8 cellular contexts compared by ENCODE assay signal in the genomic region with DNA sequence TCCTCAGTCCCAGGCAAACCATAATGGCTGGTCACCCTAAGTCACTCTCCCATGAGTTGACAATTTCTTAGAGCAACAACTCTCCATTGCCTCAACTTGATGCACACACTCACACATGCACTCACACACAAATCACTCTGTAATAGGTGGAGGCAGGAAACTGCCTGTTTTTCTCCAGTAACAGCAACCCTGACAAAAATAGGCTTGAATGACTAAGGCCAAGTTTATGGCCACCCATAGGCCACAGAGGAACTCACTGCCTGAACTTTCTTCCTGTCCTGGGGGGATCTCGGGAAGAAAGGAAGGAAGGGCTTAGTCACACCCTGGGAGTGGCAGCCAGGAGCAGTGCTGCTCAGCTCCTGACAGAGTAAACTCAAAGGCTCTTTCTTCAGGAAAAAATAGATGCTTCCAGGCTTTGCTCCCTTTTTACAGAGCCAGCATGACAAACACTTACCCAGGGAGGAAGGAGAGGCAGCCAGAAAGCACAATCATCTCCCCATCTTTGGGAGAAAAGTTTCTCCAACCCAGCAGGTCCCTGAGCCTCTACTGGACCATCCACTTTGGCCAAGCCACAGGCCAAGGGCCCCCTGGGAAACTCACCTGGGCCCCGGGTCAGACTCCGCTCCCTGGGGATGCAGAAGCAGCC. TPM values are rescaled to one million over a fixed set of nuclear protein-coding genes. Genes with fewer than 3 reads are reported as not detected.
DNase-seq lines count a peak whose midpoint lies in the region; ATAC-seq and TF ChIP-seq lines count a peak whose summit lies in the region.

No MANE protein-coding gene starts in this region.

- H3K36me3 ChIP-seq in HUES6 (ENCODE audit: control insufficient read depth, insufficient read depth, low read length) = no peaks in the 10 kb centered on the region
- no peaks in the 10 kb centered on the region for H3K36me3 ChIP-seq in brain microvascular endothelial cell (replicated peaks)
- no peaks in the 10 kb centered on the region for H3K36me3 ChIP-seq in thoracic aorta

- H3K9me3 ChIP-seq in HUES6 (ENCODE audit: control insufficient read depth, insufficient read depth, low read depth, low read length) = peaks cover 12% of the 10 kb centered on the region
- H3K9me3 ChIP-seq in thoracic aorta = no peaks in the 10 kb centered on the region

- TF ChIP-seq CTCF in brain microvascular endothelial cell (IDR thresholded peaks at IDR 0.05; ENCODE audit: low read depth, low read length, missing control alignments) (no peak), thoracic aorta (IDR thresholded peaks at IDR 0.05) (no peak)

- H3K4me1 ChIP-seq in HUES6 (ENCODE audit: control insufficient read depth, insufficient read depth, low read length) (peaks cover 18% of the 10 kb centered on the region), thoracic aorta (ENCODE audit: control insufficient read depth in 1 of 2, low read depth in 2 of 2) (peaks cover 9 to 12% of the 10 kb centered on the region in 2 donors)

- H3K27ac ChIP-seq in HUES6 (ENCODE audit: low read depth, low read length) = peak overlapping the region; percentile 76; the same call in 1 of the 2 replicates
- peak overlapping the region; percentile 72 for H3K27ac ChIP-seq in brain microvascular endothelial cell
- peak overlapping the region; percentile 45 to 54 for H3K27ac ChIP-seq in thoracic aorta

- H3K9ac ChIP-seq in HUES6 (ENCODE audit: low read length) = peak overlapping the region; percentile 44

- H3K4me3 ChIP-seq in HUES6 (ENCODE audit: low read depth, low read length) (no peak overlapping the region), brain microvascular endothelial cell (ENCODE audit: low read depth, low read length) (no peak overlapping the region), thoracic aorta (no peak overlapping the region)

- ATAC-seq in thoracic aorta (ENCODE audit: insufficient number of reproducible peaks, low FRiP score, low read depth) (peak; percentile 82), GM18502 (IDR thresholded peaks at IDR 0.05; ENCODE audit: poor library complexity, unreplicated experiment) (no peak), HG03135 (IDR thresholded peaks at IDR 0.05; ENCODE audit: unreplicated experiment) (no peak)

- H3K27me3 ChIP-seq in HUES6 (ENCODE audit: control insufficient read depth, insufficient read depth, low read length) (no peaks in the 10 kb centered on the region), brain microvascular endothelial cell (replicated peaks) (no peaks in the 10 kb centered on the region), thoracic aorta (replicated peaks; ENCODE audit: insufficient read depth) (no peaks in the 10 kb centered on the region)

- in situ Hi-C loops in brain microvascular endothelial cell (cut with HindIII; ENCODE audit: low pct_ligation_motif_present, low sequenced_read_pairs) = no loop called here

- peak; percentile 77 for DNase-seq in brain microvascular endothelial cell
- peak; percentile 75 for DNase-seq in kidney glomerular epithelial cell (lab: John Stamatoyannopoulos, UW)
- no peak for DNase-seq in thoracic aorta (ENCODE audit: low spot score)
- no peak for DNase-seq in D341Med (ENCODE audit: low spot score)
- no peak for DNase-seq in stimulated activated CD4-positive, alpha-beta T cell treated with anti-CD3 and anti-CD28 coated beads, Interleukin-15, amount 100 ng/mL, for 24 hours

RNA-seq across cellular contexts. Expression of gene SH3TC2, which starts 0.4 kb away (rescaled TPM):
- 1 to 10 TPM; 1.1 to 1.9 TPM for total RNA-seq in thoracic aorta

Comparison
In these comparisons a context has a peak if more than half of its experiments do, and no peak if none do; other contexts are left out.
1. DNase-seq: peak in brain microvascular endothelial cell (single experiment) and kidney glomerular epithelial cell (single experiment); none in thoracic aorta (single experiment), D341Med (single experiment) and stimulated activated CD4-positive, alpha-beta T cell treated with anti-CD3 and anti-CD28 coated beads, Interleukin-15, amount 100 ng/mL, for 24 hours (single experiment).
2. Peak in every context shown above with its lines, with median percentiles within 50 percentile points of each other: H3K27ac ChIP-seq.